In genomic region chr6:1404713-1405098, GRCh38 we compare ENCODE assay signal across 4 cellular contexts. TPM values are rescaled to one million over a fixed set of nuclear protein-coding genes. Genes with fewer than 3 reads are reported as not detected.
"Had no signal": no experiment of that assay in that cellular context is flagged by ENCODE, and none has a peak within 500 bp of the region (broad histone marks: within the 10 kb centered on the region; RNA-seq: fewer than 3 reads in every experiment).

No MANE protein-coding gene starts in this region.

- H3K4me3 ChIP-seq: GM12878 had no signal

- ATAC-seq: GM12878 had no signal

- DNase-seq: GDM1, GF-D8 had no signal

RNA-seq across cellular contexts. Expression of gene FOXF2, which starts 15.3 kb away (rescaled TPM):
- total RNA-seq: G401, GM12878 had no signal
- polyA plus RNA-seq: GM12878 had no signal
